ENCODE assay signal across 15 cellular contexts in genomic region chr10:79180619-79181221, GRCh38.
DNase-seq lines count a peak whose midpoint lies in the region; ATAC-seq and TF ChIP-seq lines count a peak whose summit lies in the region.
"Had no signal": no experiment of that assay in that cellular context is flagged by ENCODE, and none has a peak within 500 bp of the region (broad histone marks: within the 10 kb centered on the region; RNA-seq: fewer than 3 reads in every experiment).

No MANE protein-coding gene starts in this region.

- peaks cover 96% of the 10 kb centered on the region for H3K4me1 Mint-ChIP-seq in nephron progenitor cell
- H3K4me1 Mint-ChIP-seq: IgD-negative memory B cell had no signal

- H4K20me1 ChIP-seq in HCT116 (ENCODE audit: insufficient read depth), result no peaks in the 10 kb centered on the region

- H3K9ac ChIP-seq in HCT116 (ENCODE audit: low read length), result peak overlapping the region; percentile 10; the same call in 1 of the 2 replicates

- 69 to 78% (median 72%) methylated on average over 7 to 10 of the region's 10 CpGs for WGBS in stomach, 5 donors

- no peak overlapping the region for H3K27ac Mint-ChIP-seq in nephron progenitor cell
- H3K27ac Mint-ChIP-seq: activated naive CD8-positive, alpha-beta T cell; CD4-positive, alpha-beta T cell; IgD-negative memory B cell had no signal

- peaks cover 59 to 72% of the 10 kb centered on the region in 2 experiments for H3K4me1 ChIP-seq in HCT116 (ENCODE audit: control insufficient read depth in 1 of 2, insufficient read depth in 2 of 2, low read length in 2 of 2)
- H3K4me1 ChIP-seq in stomach, result peaks cover 85 to 100% (median 94%) of the 10 kb centered on the region in 4 donors

- TF ChIP-seq CTCF in HCT116 (IDR thresholded peaks at IDR 0.05 in 2 of 3, conservative IDR thresholded peaks at IDR 0.05 in 1 of 3; ENCODE audit: borderline replicate concordance in 1 of 3, insufficient read depth in 1 of 3, low read depth in 2 of 3, low read length in 2 of 3) (no peak), WERI-Rb-1 (IDR thresholded peaks at IDR 0.05; ENCODE audit: low read depth, low read length) (no peak), stomach (IDR thresholded peaks at IDR 0.05) (no peak), nephron progenitor cell (IDR thresholded peaks at IDR 0.05) (no peak)

- TF ChIP-seq RAD21 in HCT116 (IDR thresholded peaks at IDR 0.05; ENCODE audit: low read depth), result no peak

- DNase-seq in HCT116 (ENCODE audit: low read depth, low spot score) (no peak), WERI-Rb-1 (no peak), stomach (no peak), RPMI8226 (no peak), mucosa of gallbladder (ENCODE audit: low spot score) (no peak), nephron progenitor cell (no peak)
- DNase-seq: activated CD4-positive, alpha-beta T cell treated with anti-CD3 and anti-CD28 coated beads for 1 hour; CD4-positive, alpha-beta T cell; cerebellar nuclear complex; natural killer cell; NCI-H1417 treated with DMSO at 0.1 percent for 48 hours had no signal

- H3K9me2 ChIP-seq in HCT116 (ENCODE audit: insufficient read depth), result no peaks in the 10 kb centered on the region

- ATAC-seq in HCT116 (no peak), HG03280 (IDR thresholded peaks at IDR 0.05; ENCODE audit: unreplicated experiment) (no peak)
- ATAC-seq: natural killer cell had no signal

- BruUV-seq in HCT116 (replicated peaks; lab: Mats Ljungman, UMichigan), result no TSS peak

- TF ChIP-seq POLR2A in HCT116 (IDR thresholded peaks at IDR 0.05; ENCODE audit: borderline replicate concordance, extremely low read depth, insufficient read depth, insufficient read length) (no peak), stomach (IDR thresholded peaks at IDR 0.05) (no peak)

- no peaks in the 10 kb centered on the region for H3K36me3 Mint-ChIP-seq in nephron progenitor cell (ENCODE audit: low read depth)
- H3K36me3 Mint-ChIP-seq: activated naive CD8-positive, alpha-beta T cell; IgD-negative memory B cell; natural killer cell had no signal

- CTCF ChIA-PET in HCT116 (lab: Charles Lee), result no interaction called here

- TF ChIP-seq EP300 in stomach (IDR thresholded peaks at IDR 0.05), result no peak

- POLR2A ChIA-PET in HCT116 (lab: Charles Lee), result no interaction called here

- H2AFZ ChIP-seq in HCT116 (ENCODE audit: low read depth, low read length, poor library complexity, severe bottlenecking), result no peak overlapping the region

- H3K36me3 ChIP-seq in HCT116 (ENCODE audit: control insufficient read depth in 1 of 2, insufficient read depth in 2 of 2, low read length in 2 of 2) (no peaks in the 10 kb centered on the region), WERI-Rb-1 (no peaks in the 10 kb centered on the region; the same call in 1 of the 2 replicates), stomach (peaks cover 0 to 46% (median 0%) of the 10 kb centered on the region in 4 donors)

- intact Hi-C loops in HCT116 (cut with micrococcal nuclease) (no loop called here), stomach (cut with DNase I; ENCODE audit: low total_unique reads) (no loop called here)

- peak overlapping the region; percentile 80 for H3K4me2 ChIP-seq in HCT116 (ENCODE audit: low read length)

- H3K27me3 Mint-ChIP-seq in nephron progenitor cell (ENCODE audit: low read depth, poor library complexity), result no peaks in the 10 kb centered on the region
- H3K27me3 Mint-ChIP-seq: activated naive CD8-positive, alpha-beta T cell; CD4-positive, alpha-beta T cell had no signal

- H3K4me3 Mint-ChIP-seq in nephron progenitor cell, result no peak overlapping the region
- H3K4me3 Mint-ChIP-seq: activated naive CD8-positive, alpha-beta T cell; CD4-positive, alpha-beta T cell; IgD-negative memory B cell; natural killer cell had no signal

- RAD21 ChIA-PET in HCT116 (lab: Charles Lee; ENCODE audit: low non-redundant PET in 1 of 2, low total read pairs in 2 of 2, uncharacterized antibody in 2 of 2, unreplicated experiment in 2 of 2), result no interaction called here

- H3K9me3 Mint-ChIP-seq in nephron progenitor cell, result no peaks in the 10 kb centered on the region
- H3K9me3 Mint-ChIP-seq: CD4-positive, alpha-beta T cell; IgD-negative memory B cell; natural killer cell had no signal

- peak overlapping the region; percentile 53 for H3K27ac ChIP-seq in HCT116 (ENCODE audit: low read depth, low read length)
- H3K27ac ChIP-seq in WERI-Rb-1, result peak overlapping the region; percentile 39
- H3K27ac ChIP-seq in layer of hippocampus (ENCODE audit: low read depth, low read length), result peak overlapping the region; percentile 14
- H3K27ac ChIP-seq in stomach, result peak overlapping the region in 3 of 5 donors; percentile 58 to 80 (median 67)

- H3K27me3 ChIP-seq in HCT116 (ENCODE audit: insufficient read depth, low read length) (no peaks in the 10 kb centered on the region), WERI-Rb-1 (ENCODE audit: insufficient read depth, low read depth, severe bottlenecking) (no peaks in the 10 kb centered on the region), layer of hippocampus (ENCODE audit: control insufficient read depth, insufficient read depth, low read length) (no peaks in the 10 kb centered on the region), stomach (no peaks in the 10 kb centered on the region)

- H3K79me2 ChIP-seq in HCT116 (ENCODE audit: insufficient read depth, low read length), result no peaks in the 10 kb centered on the region; the same call in 1 of the 2 replicates

- no peaks in the 10 kb centered on the region for H3K9me3 ChIP-seq in HCT116 (ENCODE audit: control insufficient read depth in 1 of 2, insufficient read depth in 1 of 2, low read depth in 1 of 2, low read length in 2 of 2)
- no peaks in the 10 kb centered on the region for H3K9me3 ChIP-seq in WERI-Rb-1 (ENCODE audit: severe bottlenecking)
- H3K9me3 ChIP-seq in stomach, result no peaks in the 10 kb centered on the region

- H3K4me3 ChIP-seq in HCT116 (replicated peaks in 1 of 2; ENCODE audit: low read depth in 1 of 2, low read length in 2 of 2) (no peak overlapping the region), WERI-Rb-1 (ENCODE audit: low read depth, low read length) (no peak overlapping the region), stomach (no peak overlapping the region)

TF ChIP-seq in HCT116, 20 proteins besides CTCF, POLR2A, EP300 and RAD21:
- TF ChIP-seq SIN3A (IDR thresholded peaks at IDR 0.05; ENCODE audit: low read depth), result no peak
- TF ChIP-seq FOSL1 (IDR thresholded peaks at IDR 0.05; ENCODE audit: low read depth), result no peak
- no peak for TF ChIP-seq JUND (IDR thresholded peaks at IDR 0.05)
- TF ChIP-seq CBX3 (IDR thresholded peaks at IDR 0.05; ENCODE audit: low read depth), result no peak
- no peak for TF ChIP-seq EZH2 (IDR thresholded peaks at IDR 0.05)
- no peak for TF ChIP-seq SRF (IDR thresholded peaks at IDR 0.05; ENCODE audit: low read depth)
- TF ChIP-seq MAX (IDR thresholded peaks at IDR 0.05), result no peak
- no peak for TF ChIP-seq ELF1 (IDR thresholded peaks at IDR 0.05; ENCODE audit: borderline replicate concordance, low read depth)
- TF ChIP-seq EZH2phosphoT487 (IDR thresholded peaks at IDR 0.05; ENCODE audit: borderline replicate concordance), result no peak

Comparison
In these comparisons a context has a peak if more than half of its experiments do, and no peak if none do; other contexts are left out.
1. H3K27ac ChIP-seq: peak in every context shown above with its lines; median percentile 67 in stomach; 53 in HCT116; 39 in WERI-Rb-1; 14 in layer of hippocampus.